In the genomic region with DNA sequence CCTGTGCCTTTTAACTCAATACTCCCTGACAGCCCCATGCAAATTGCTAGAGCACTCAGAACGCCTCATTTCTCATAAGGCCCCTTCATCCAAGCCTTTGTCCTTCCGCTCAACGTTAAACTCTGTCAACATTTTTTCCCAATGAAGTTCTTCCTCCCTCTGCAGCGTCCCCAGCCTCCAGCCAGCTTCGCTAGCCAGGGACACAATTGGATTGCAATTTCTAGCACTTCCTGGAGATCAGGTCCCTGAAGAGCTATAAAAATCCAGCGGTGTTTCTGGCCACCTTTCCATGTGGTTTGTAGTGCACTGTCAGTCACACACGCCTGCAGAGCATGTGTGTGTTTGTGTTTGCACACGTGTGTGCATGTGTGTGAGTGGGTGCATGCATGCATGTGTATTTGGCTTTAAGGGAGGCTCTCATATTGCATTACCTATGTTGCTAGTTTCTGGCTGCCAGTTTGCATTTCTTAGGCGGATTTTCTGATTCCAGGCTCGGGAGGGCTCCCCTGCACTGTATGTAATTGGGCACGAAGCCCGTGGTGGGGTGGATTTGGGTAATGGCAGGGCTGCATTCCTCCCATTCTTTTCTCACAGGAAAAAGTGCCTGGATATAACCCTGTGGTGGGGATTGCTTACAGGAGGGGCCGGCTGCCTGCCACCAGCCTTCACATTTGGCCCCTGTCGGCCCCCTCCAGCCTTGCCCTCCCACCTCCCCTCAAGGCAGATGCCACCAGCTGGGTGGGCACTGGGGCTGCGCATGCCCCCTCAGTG, we compare ENCODE assay signal across 13 cellular contexts.
DNase-seq lines count a peak whose midpoint lies in the region; ATAC-seq and TF ChIP-seq lines count a peak whose summit lies in the region.
"Had no signal": no experiment of that assay in that cellular context is flagged by ENCODE, and none has a peak within 500 bp of the region (broad histone marks: within the 10 kb centered on the region; RNA-seq: fewer than 3 reads in every experiment).

No MANE protein-coding gene starts in this region.

- peak overlapping the region; percentile 54 for H3K4me3 ChIP-seq in coronary artery
- H3K4me3 ChIP-seq: A549, prostate gland had no signal

- peak overlapping the region; percentile 57 to 87 for H3K27ac ChIP-seq in coronary artery
- H3K27ac ChIP-seq: A549, prostate gland had no signal

- no peaks in the 10 kb centered on the region for H3K36me3 Mint-ChIP-seq in activated naive CD4-positive, alpha-beta T cell treated with anti-CD3 and anti-CD28 coated beads, Interleukin-2, amount 50 U/mL, for 72 hours

- no peak for TF ChIP-seq CTCF in coronary artery (IDR thresholded peaks at IDR 0.05)

- H3K27ac Mint-ChIP-seq in activated naive CD4-positive, alpha-beta T cell treated with anti-CD3 and anti-CD28 coated beads, Interleukin-2, amount 50 U/mL, for 72 hours: no peak overlapping the region
- H3K27ac Mint-ChIP-seq: activated T-cell treated with anti-CD3 and anti-CD28 coated beads, Interleukin-2, amount 50 U/mL, for 24 hours had no signal

- peak; percentile 69 for DNase-seq in NCI-H82 (lab: John Stamatoyannopoulos, UW)
- DNase-seq in NCI-H82 treated with DMSO at 0.1 percent for 48 hours (lab: John Stamatoyannopoulos, UW; ENCODE audit: unreplicated experiment): no peak
- DNase-seq in coronary artery (ENCODE audit: low spot score): no peak
- peak; percentile 60 for DNase-seq in left kidney (ENCODE audit: low read depth, low spot score)
- DNase-seq in CD1c-positive myeloid dendritic cell (ENCODE audit: extremely low spot score): no peak
- no peak for DNase-seq in KG1 (lab: John Stamatoyannopoulos, UW)
- no peak for DNase-seq in activated naive CD4-positive, alpha-beta T cell treated with anti-CD3 and anti-CD28 coated beads, Interleukin-2, amount 50 U/mL, for 72 hours (ENCODE audit: low spot score in 2 of 2)
- DNase-seq: activated T-cell treated with anti-CD3 and anti-CD28 coated beads, Interleukin-2, amount 50 U/mL, for 24 hours; effector CD8-positive, alpha-beta T cell; NK-92 treated with Interleukin-12 subunit alpha and Interleukin-12 subunit beta, amount 100 ng/mL, for 24 hours had no signal

- no peaks in the 10 kb centered on the region for H3K9me3 Mint-ChIP-seq in activated naive CD4-positive, alpha-beta T cell treated with anti-CD3 and anti-CD28 coated beads, Interleukin-2, amount 50 U/mL, for 72 hours
- H3K9me3 Mint-ChIP-seq: activated T-cell treated with anti-CD3 and anti-CD28 coated beads, Interleukin-2, amount 50 U/mL, for 24 hours had no signal

- no peak for ATAC-seq in activated naive CD4-positive, alpha-beta T cell treated with anti-CD3 and anti-CD28 coated beads, Interleukin-2, amount 50 U/mL, for 72 hours
- ATAC-seq in GM21367 (IDR thresholded peaks at IDR 0.05; ENCODE audit: unreplicated experiment): no peak
- ATAC-seq: A549 had no signal

Comparison
In these comparisons a context has a peak if more than half of its experiments do, and no peak if none do; other contexts are left out.
1. DNase-seq: peak in NCI-H82 (single experiment) and left kidney (single experiment); none in NCI-H82 treated with DMSO at 0.1 percent for 48 hours (single experiment), coronary artery (single experiment), CD1c-positive myeloid dendritic cell (single experiment), KG1 (single experiment) and activated naive CD4-positive, alpha-beta T cell treated with anti-CD3 and anti-CD28 coated beads, Interleukin-2, amount 50 U/mL, for 72 hours (0 of 2).